In genomic region chr3:168123211-168124173, GRCh38 we compare ENCODE assay signal across 1 cellular context.
TF ChIP-seq lines count a peak whose summit lies in the region.

No MANE protein-coding gene starts in this region.

TF ChIP-seq in SK-N-SH treated with all-trans-retinoic acid at 6 μM for 48 hours, 23 proteins besides CTCF, POLR2A, EP300 and RAD21 (continued from another document):
- TF ChIP-seq CSRNP3 (CRISPR knock-in tag; IDR thresholded peaks at IDR 0.05) (no peak), ZNF565 (CRISPR knock-in tag; conservative IDR thresholded peaks at IDR 0.05; ENCODE audit: low read depth) (no peak)
TF ChIP-seq in SK-N-SH treated with all-trans-retinoic acid at 6 μM for 48 hours: peak in this region for 0.
